9 cellular contexts compared by ENCODE assay signal in the genomic region with DNA sequence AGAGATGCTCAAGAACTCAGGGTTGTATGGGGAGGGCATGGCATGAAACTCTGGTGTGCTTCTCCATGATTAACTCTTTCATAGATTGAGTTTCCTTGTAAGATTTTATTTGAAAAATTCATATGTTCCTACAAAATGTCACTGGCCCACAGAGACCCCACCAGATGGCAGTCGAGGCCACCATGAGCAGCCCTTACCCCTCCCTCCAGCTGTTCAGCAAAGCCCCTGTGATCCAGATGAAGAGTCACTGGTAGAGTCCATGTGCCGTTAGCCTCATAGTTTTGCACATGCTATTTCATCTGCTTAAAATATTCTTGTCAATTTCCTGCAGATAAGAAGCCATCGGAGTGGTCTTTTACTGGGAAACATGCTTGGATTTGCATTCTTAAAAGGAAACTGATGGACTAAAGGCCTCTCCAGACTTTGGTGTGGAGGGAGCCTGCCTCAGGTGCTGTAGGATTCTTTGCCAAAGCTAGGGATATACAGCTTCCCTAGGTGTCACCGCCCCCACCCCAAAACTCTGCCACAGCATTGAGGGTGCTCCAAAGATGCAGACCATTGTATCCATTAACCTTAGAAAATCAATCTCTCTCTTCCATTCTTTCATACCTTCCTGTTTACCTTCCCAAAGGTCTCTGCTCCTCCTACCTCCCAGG. TPM values are rescaled to one million over a fixed set of nuclear protein-coding genes. Genes with fewer than 3 reads are reported as not detected.
A peak's percentile ranks its signal among the peaks of the same experiment; 100 is the strongest.
DNase-seq lines count a peak whose midpoint lies in the region; ATAC-seq, FAIRE-seq and TF ChIP-seq lines count a peak whose summit lies in the region.
"Had no signal": no experiment of that assay in that cellular context is flagged by ENCODE, and none has a peak within 500 bp of the region (broad histone marks: within the 10 kb centered on the region; RNA-seq: fewer than 3 reads in every experiment).

No MANE protein-coding gene starts in this region.

- H3K9me3 ChIP-seq in adrenal gland (replicated peaks in 1 of 3) = no peaks in the 10 kb centered on the region
- H3K9me3 ChIP-seq: upper lobe of left lung had no signal

- TF ChIP-seq POLR2A in adrenal gland (IDR thresholded peaks at IDR 0.05) (no peak), H54 (IDR thresholded peaks at IDR 0.05; ENCODE audit: low read depth, low read length) (no peak)

- DNase-seq in GM13976 (ENCODE audit: low spot score) (peak; percentile 20), adrenal gland (peak in 6 of 7 donors; percentile 17 to 57 (median 38)), medulla oblongata (ENCODE audit: extremely low spot score) (peak; percentile 4), pons (ENCODE audit: low spot score) (no peak), SIG-M5 treated with dmso at 0.1 percent for 504 hours (lab: John Stamatoyannopoulos, UW; ENCODE audit: unreplicated experiment) (no peak), H54 (ENCODE audit: insufficient read length, low spot score) (no peak)
- peak; percentile 9 for DNase-seq in Jurkat, Clone E6-1 (ENCODE audit: low read depth, low spot score)
- DNase-seq: upper lobe of left lung had no signal

- no peak for TF ChIP-seq CTCF in GM13976 (IDR thresholded peaks at IDR 0.05; ENCODE audit: borderline replicate concordance, control extremely low read depth, extremely low read depth, insufficient read depth, missing control alignments)
- TF ChIP-seq CTCF in adrenal gland (IDR thresholded peaks at IDR 0.05) = peak in 5 of 6 experiments; percentile 23 to 45 (median 42)

- H3K4me3 ChIP-seq in Jurkat, Clone E6-1 (ENCODE audit: low read length) = no peak overlapping the region
- no peak overlapping the region for H3K4me3 ChIP-seq in adrenal gland
- H3K4me3 ChIP-seq: upper lobe of left lung had no signal

- in situ Hi-C loops in GM13976 (cut with MboI; ENCODE audit: low sequenced_read_pairs, unreplicated experiment) = no loop called here

- 48 to 60% (median 50%) methylated on average over 3 to 4 of the region's 4 CpGs for WGBS in adrenal gland, 4 donors

- FAIRE-seq in H54 (lab: Jason Lieb, UNC) = no peak

- H3K27me3 ChIP-seq in adrenal gland = no peaks in the 10 kb centered on the region
- H3K27me3 ChIP-seq: upper lobe of left lung had no signal

- intact Hi-C loops in adrenal gland (cut with DNase I) = no loop called here

- no peak overlapping the region for H3K27ac ChIP-seq in adrenal gland
- H3K27ac ChIP-seq: upper lobe of left lung had no signal

- ATAC-seq in GM18517 (IDR thresholded peaks at IDR 0.05; ENCODE audit: unreplicated experiment) = no peak

- no peaks in the 10 kb centered on the region for H3K36me3 ChIP-seq in adrenal gland (replicated peaks in 1 of 2)
- H3K36me3 ChIP-seq: upper lobe of left lung had no signal

- peaks cover 0 to 6% of the 10 kb centered on the region in 2 donors for H3K4me1 ChIP-seq in adrenal gland (replicated peaks in 1 of 2)
- H3K4me1 ChIP-seq: upper lobe of left lung had no signal

RNA-seq across cellular contexts. Expression of gene ZNF385B, which starts 18.8 kb away (rescaled TPM):
- not detected for polyA plus RNA-seq in Jurkat, Clone E6-1 (2012; ENCODE audit: insufficient read depth, insufficient read length)
- total RNA-seq in adrenal gland = 10 to 100 TPM in 4 of 8 donors, 1 to 10 TPM in 4; 3.2 to 15.3 (median 9.5) TPM
- polyA plus RNA-seq in adrenal gland = 1 to 10 TPM; 2.0 to 5.0 (median 3.8) TPM

Comparison
In these comparisons a context has a peak if more than half of its experiments do, and no peak if none do; other contexts are left out.
1. DNase-seq: peak in GM13976 (single experiment), Jurkat, Clone E6-1 (single experiment), adrenal gland (6 of 7) and medulla oblongata (single experiment); none in pons (single experiment), SIG-M5 treated with dmso at 0.1 percent for 504 hours (single experiment) and H54 (single experiment).